ENCODE assay signal across 14 cellular contexts in the genomic region with DNA sequence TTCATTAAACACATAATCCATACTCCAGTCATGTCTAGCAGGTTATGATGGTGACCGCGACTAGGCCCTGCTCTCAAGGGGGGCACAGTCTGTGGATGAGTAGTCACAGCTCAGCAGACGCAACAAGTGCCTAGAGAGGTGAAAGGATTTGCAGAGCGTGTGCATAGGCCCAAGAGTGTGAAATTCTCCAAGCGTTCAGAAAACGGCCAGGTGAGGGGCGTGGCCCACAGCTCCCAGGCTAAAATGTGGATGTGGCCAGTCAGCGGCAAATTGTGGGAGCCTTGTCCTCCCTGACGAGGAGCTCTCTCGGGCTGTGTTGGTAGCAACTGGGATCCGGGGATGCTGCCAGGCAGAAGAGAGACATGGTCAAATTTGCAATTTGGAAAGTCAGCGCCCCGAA. TPM values are rescaled to one million over a fixed set of nuclear protein-coding genes. Genes with fewer than 3 reads are reported as not detected.
DNase-seq lines count a peak whose midpoint lies in the region; ATAC-seq and TF ChIP-seq lines count a peak whose summit lies in the region.
"Had no signal": no experiment of that assay in that cellular context is flagged by ENCODE, and none has a peak within 500 bp of the region (broad histone marks: within the 10 kb centered on the region; RNA-seq: fewer than 3 reads in every experiment).

No MANE protein-coding gene starts in this region.

- H3K27ac ChIP-seq in PC-3 (ENCODE audit: low read length), result peak overlapping the region; percentile 95
- H3K27ac ChIP-seq in sigmoid colon, result no peak overlapping the region
- peak overlapping the region in 1 of 2 donors; percentile 80 for H3K27ac ChIP-seq in uterus
- H3K27ac ChIP-seq: BLaER1 treated with 17β-estradiol and CSF1 and Interleukin-3, amounts not matched to agents 10 nM and 100 nM had no signal

- ATAC-seq in PC-3 (no peak), left lobe of liver (no peak), GM19328 (IDR thresholded peaks at IDR 0.05; ENCODE audit: unreplicated experiment) (no peak)
- no peak for ATAC-seq in activated T-cell treated with anti-CD3 and anti-CD28 coated beads, Interleukin-2, amount 50 U/mL, for 72 hours (replicated peaks in 1 of 2)
- ATAC-seq: GM23338 had no signal

- H3K4me1 ChIP-seq in PC-3 (ENCODE audit: insufficient read depth, low read length) (peaks cover 38% of the 10 kb centered on the region), sigmoid colon (peaks cover 0 to 6% (median 0%) of the 10 kb centered on the region in 4 donors), uterus (peaks cover 0 to 7% of the 10 kb centered on the region in 2 donors)
- H3K4me1 ChIP-seq: BLaER1 treated with 17β-estradiol and CSF1 and Interleukin-3, amounts not matched to agents 10 nM and 100 nM had no signal

- H3K36me3 Mint-ChIP-seq in Calu3 (ENCODE audit: insufficient read depth, unreplicated experiment) (peaks cover 11% of the 10 kb centered on the region), mesothelial cell of epicardium (peaks cover 6% of the 10 kb centered on the region)
- no peaks in the 10 kb centered on the region for H3K36me3 Mint-ChIP-seq in activated T-cell treated with anti-CD3 and anti-CD28 coated beads, Interleukin-2, amount 50 U/mL, for 72 hours (ENCODE audit: insufficient read depth in 2 of 2)
- H3K36me3 Mint-ChIP-seq: CD4-positive, CD25-positive, alpha-beta regulatory T cell had no signal

- no peak for TF ChIP-seq CTCF in Calu3 (IDR thresholded peaks at IDR 0.05; ENCODE audit: unreplicated experiment)
- TF ChIP-seq CTCF in PC-3 (conservative IDR thresholded peaks at IDR 0.05; ENCODE audit: low read depth, low read length), result no peak
- TF ChIP-seq CTCF in sigmoid colon (IDR thresholded peaks at IDR 0.05), result no peak
- no peak for TF ChIP-seq CTCF in mesothelial cell of epicardium (IDR thresholded peaks at IDR 0.05; ENCODE audit: unreplicated experiment)
- TF ChIP-seq CTCF in uterus (IDR thresholded peaks at IDR 0.05), result no peak

- H4K20me1 ChIP-seq in PC-3 (ENCODE audit: low read length), result no peaks in the 10 kb centered on the region
- H4K20me1 ChIP-seq: BLaER1 treated with 17β-estradiol and CSF1 and Interleukin-3, amounts not matched to agents 10 nM and 100 nM had no signal

- H3K4me2 ChIP-seq in PC-3 (ENCODE audit: low read length), result no peak overlapping the region
- H3K4me2 ChIP-seq: BLaER1 treated with 17β-estradiol and CSF1 and Interleukin-3, amounts not matched to agents 10 nM and 100 nM; GM23338 had no signal

- POLR2A ChIA-PET in PC-3 (lab: Charles Lee; ENCODE audit: unreplicated experiment), result interaction anchor here (0.6 kb wide), 1 partner anchor 31 kb away, joined by 3 read pairs; no protein-coding TSS in a partner anchor

- H3K4me1 Mint-ChIP-seq in Calu3 (ENCODE audit: low read depth, unreplicated experiment) (peaks cover 9% of the 10 kb centered on the region), mesothelial cell of epicardium (peaks cover 21% of the 10 kb centered on the region)
- no peaks in the 10 kb centered on the region for H3K4me1 Mint-ChIP-seq in activated T-cell treated with anti-CD3 and anti-CD28 coated beads, Interleukin-2, amount 50 U/mL, for 72 hours (ENCODE audit: low read depth)
- H3K4me1 Mint-ChIP-seq: CD4-positive, CD25-positive, alpha-beta regulatory T cell had no signal

- H3K27me3 Mint-ChIP-seq in Calu3 (ENCODE audit: unreplicated experiment) (no peaks in the 10 kb centered on the region), mesothelial cell of epicardium (ENCODE audit: low read depth) (no peaks in the 10 kb centered on the region)
- peaks cover 24% of the 10 kb centered on the region for H3K27me3 Mint-ChIP-seq in activated T-cell treated with anti-CD3 and anti-CD28 coated beads, Interleukin-2, amount 50 U/mL, for 72 hours (ENCODE audit: low read depth)

- H3K9me2 ChIP-seq in PC-3 (replicated peaks; ENCODE audit: low read length), result no peaks in the 10 kb centered on the region

- intact Hi-C loops in Calu3 (cut with micrococcal nuclease; ENCODE audit: unreplicated experiment) (no loop called here), PC-3 (cut with micrococcal nuclease) (loop anchor here (5.0 kb wide), 1 partner anchor 39 kb away; no protein-coding TSS in a partner anchor), sigmoid colon (cut with DNase I) (no loop called here), uterus (cut with DNase I; ENCODE audit: low total_unique reads) (no loop called here)

- H3K9me3 Mint-ChIP-seq in Calu3 (ENCODE audit: low read depth, unreplicated experiment) (no peaks in the 10 kb centered on the region), mesothelial cell of epicardium (peaks cover 2% of the 10 kb centered on the region)
- no peaks in the 10 kb centered on the region for H3K9me3 Mint-ChIP-seq in activated T-cell treated with anti-CD3 and anti-CD28 coated beads, Interleukin-2, amount 50 U/mL, for 72 hours
- H3K9me3 Mint-ChIP-seq: GM23338 had no signal

- peaks cover 26% of the 10 kb centered on the region for H3K36me3 ChIP-seq in PC-3 (ENCODE audit: low read depth, low read length)
- no peaks in the 10 kb centered on the region for H3K36me3 ChIP-seq in sigmoid colon
- no peaks in the 10 kb centered on the region for H3K36me3 ChIP-seq in uterus
- H3K36me3 ChIP-seq: BLaER1 treated with 17β-estradiol and CSF1 and Interleukin-3, amounts not matched to agents 10 nM and 100 nM had no signal

- DNase-seq in Calu3, result no peak
- DNase-seq in PC-3, result no peak
- DNase-seq in left lobe of liver (ENCODE audit: low spot score), result peak; percentile 24
- peak; percentile 35 for DNase-seq in sigmoid colon
- no peak for DNase-seq in mesothelial cell of epicardium (ENCODE audit: low spot score in 2 of 2, unreplicated experiment in 2 of 2)
- DNase-seq in uterus, result no peak
- no peak for DNase-seq in activated T-cell treated with anti-CD3 and anti-CD28 coated beads, Interleukin-2, amount 50 U/mL, for 72 hours
- DNase-seq: ACHN; CD4-positive, CD25-positive, alpha-beta regulatory T cell; DMS 273 treated with DMSO at 0.1 percent for 48 hours; H7 had no signal

- H3K9ac ChIP-seq in PC-3 (ENCODE audit: low read length), result peak overlapping the region; percentile 80; the same call in 1 of the 2 replicates
- H3K9ac ChIP-seq: BLaER1 treated with 17β-estradiol and CSF1 and Interleukin-3, amounts not matched to agents 10 nM and 100 nM had no signal

- TF ChIP-seq POLR2A in sigmoid colon (IDR thresholded peaks at IDR 0.05), result no peak
- no peak for TF ChIP-seq POLR2A in uterus (IDR thresholded peaks at IDR 0.05)

- no peaks in the 10 kb centered on the region for H3K79me2 ChIP-seq in PC-3 (ENCODE audit: low read length)

- peak overlapping the region; percentile 72 for H3K27ac Mint-ChIP-seq in Calu3 (ENCODE audit: unreplicated experiment)
- no peak overlapping the region for H3K27ac Mint-ChIP-seq in mesothelial cell of epicardium
- no peak overlapping the region for H3K27ac Mint-ChIP-seq in activated T-cell treated with anti-CD3 and anti-CD28 coated beads, Interleukin-2, amount 50 U/mL, for 72 hours
- H3K27ac Mint-ChIP-seq: CD4-positive, CD25-positive, alpha-beta regulatory T cell; GM23338 had no signal

- H3K9me3 ChIP-seq in PC-3 (ENCODE audit: low read length), result no peaks in the 10 kb centered on the region
- no peaks in the 10 kb centered on the region for H3K9me3 ChIP-seq in sigmoid colon
- no peaks in the 10 kb centered on the region for H3K9me3 ChIP-seq in uterus
- H3K9me3 ChIP-seq: BLaER1 treated with 17β-estradiol and CSF1 and Interleukin-3, amounts not matched to agents 10 nM and 100 nM had no signal

- no peak overlapping the region for H2AFZ ChIP-seq in PC-3 (ENCODE audit: low read length)
- H2AFZ ChIP-seq: GM23338 had no signal

- H3F3A ChIP-seq in PC-3 (ENCODE audit: low read length, unreplicated experiment), result peaks cover 15% of the 10 kb centered on the region

- no peak for TF ChIP-seq EP300 in sigmoid colon (IDR thresholded peaks at IDR 0.05)

- H3K27me3 ChIP-seq in PC-3 (ENCODE audit: low read length) (no peaks in the 10 kb centered on the region), sigmoid colon (peaks cover 0 to 3% (median 0%) of the 10 kb centered on the region in 3 donors), uterus (no peaks in the 10 kb centered on the region)
- H3K27me3 ChIP-seq: BLaER1 treated with 17β-estradiol and CSF1 and Interleukin-3, amounts not matched to agents 10 nM and 100 nM had no signal

- H3K4me3 Mint-ChIP-seq in Calu3 (ENCODE audit: low read depth, unreplicated experiment) (no peak overlapping the region), mesothelial cell of epicardium (no peak overlapping the region)
- no peak overlapping the region for H3K4me3 Mint-ChIP-seq in activated T-cell treated with anti-CD3 and anti-CD28 coated beads, Interleukin-2, amount 50 U/mL, for 72 hours
- H3K4me3 Mint-ChIP-seq: CD4-positive, CD25-positive, alpha-beta regulatory T cell; GM23338 had no signal

- WGBS in sigmoid colon, 2 donors, result 89 to 96% methylated on average over 13 of the region's 13 CpGs

- CTCF ChIA-PET in Calu3 (lab: Charles Lee), result no interaction called here
- CTCF ChIA-PET in PC-3 (lab: Charles Lee), result no interaction called here

- no TSS peak for BruUV-seq in Calu3 (replicated peaks; lab: Mats Ljungman, UMichigan)
- BruUV-seq in PC-3 (replicated peaks; lab: Mats Ljungman, UMichigan), result no TSS peak

- H3K4me3 ChIP-seq in PC-3 (ENCODE audit: low read length) (no peak overlapping the region), sigmoid colon (no peak overlapping the region), uterus (no peak overlapping the region)
- H3K4me3 ChIP-seq: BLaER1 treated with 17β-estradiol and CSF1 and Interleukin-3, amounts not matched to agents 10 nM and 100 nM; GM23338 had no signal

RNA-seq across cellular contexts. Expression of a gene that starts 46.4 kb away (rescaled TPM):
- 26.7 and 32.0 TPM in 2 replicates for total RNA-seq in Calu3 (2022)
- total RNA-seq in PC-3 (2014; rRNA removed), result 40.2 and 51.0 TPM in 2 replicates
- 4.8 TPM for total RNA-seq in left lobe of liver
- total RNA-seq in sigmoid colon, result 10 to 100 TPM; 16.1 to 23.0 (median 20.4) TPM
- 10 to 100 TPM in 1 of 3 donors, 1 to 10 TPM in 2; 4.2 to 16.0 (median 5.3) TPM for polyA plus RNA-seq in sigmoid colon
- total RNA-seq in mesothelial cell of epicardium, result 29.0 to 34.0 TPM (median 30.8 TPM) in 3 replicates
- total RNA-seq in uterus, result 10 to 100 TPM; 10.3 to 37.8 (median 20.4) TPM
- 10 to 100 TPM in 1 of 2 donors, 1 to 10 TPM in 1; 8.7 to 11.8 TPM for total RNA-seq in activated T-cell treated with anti-CD3 and anti-CD28 coated beads, Interleukin-2, amount 50 U/mL, for 72 hours

Comparison
In these comparisons a context has a peak if more than half of its experiments do, and no peak if none do; other contexts are left out.
1. DNase-seq: peak in left lobe of liver (single experiment) and sigmoid colon (single experiment); none in Calu3 (single experiment), PC-3 (single experiment), mesothelial cell of epicardium (0 of 2), uterus (0 of 2) and activated T-cell treated with anti-CD3 and anti-CD28 coated beads, Interleukin-2, amount 50 U/mL, for 72 hours (0 of 2).